ENCODE assay signal across 15 cellular contexts in genomic region chr1:192513697-192514096, GRCh38.
"Had no signal": no experiment of that assay in that cellular context is flagged by ENCODE, and none has a peak within 500 bp of the region (broad histone marks: within the 10 kb centered on the region; RNA-seq: fewer than 3 reads in every experiment).

No MANE protein-coding gene starts in this region.

- H3K27me3 ChIP-seq: colonic mucosa, stomach had no signal

- H3K27me3 Mint-ChIP-seq: activated CD4-positive, alpha-beta memory T cell treated with anti-CD3 and anti-CD28 coated beads, Interleukin-2, amount 10 ng/mL, durations not matched to agents 7 days and 5 days had no signal

- H3K9me3 ChIP-seq: colonic mucosa, lower lobe of right lung, mucosa of descending colon, stomach had no signal

- H3K36me3 ChIP-seq: colonic mucosa, lower lobe of right lung, stomach had no signal

- FAIRE-seq: urothelium cell line had no signal

- H3K27ac Mint-ChIP-seq: activated CD4-positive, alpha-beta memory T cell treated with anti-CD3 and anti-CD28 coated beads, Interleukin-2, amount 10 ng/mL, durations not matched to agents 7 days and 5 days; activated T-helper 1 cell treated with anti-CD3 and anti-CD28 coated beads, Interleukin-12 subunit alpha, Interleukin-12 subunit beta, Interleukin-2, Interleukin-4 antibody, amounts not matched to agents 30 ng/mL and 10 ng/mL and 1 ng/mL, durations not matched to agents 14 hours and 24 hours and 36 hours had no signal

- DNase-seq: activated CD4-positive, alpha-beta memory T cell treated with anti-CD3 and anti-CD28 coated beads, Interleukin-2, amount 10 ng/mL, durations not matched to agents 7 days and 5 days; activated CD8-positive, alpha-beta memory T cell treated with anti-CD3 and anti-CD28 coated beads, Interleukin-2, amount 50 U/mL, for 48 hours; activated naive CD4-positive, alpha-beta T cell treated with Interleukin-2 at 50 U/mL for 16 hours; colonic mucosa; effector memory CD4-positive, alpha-beta T cell; hypothalamus; lower lobe of right lung; mucosa of descending colon; stimulated activated CD4-positive, alpha-beta T cell treated with anti-CD3 and anti-CD28 coated beads, Interleukin-15, amount 100 ng/mL, for 24 hours; stimulated activated CD4-positive, alpha-beta T cell treated with anti-CD3 and anti-CD28 coated beads, Interleukin-4, amount 100 ng/mL, for 24 hours; stomach; SW 1271 had no signal

- H3K9me3 Mint-ChIP-seq: activated CD4-positive, alpha-beta memory T cell treated with anti-CD3 and anti-CD28 coated beads, Interleukin-2, amount 10 ng/mL, durations not matched to agents 7 days and 5 days; activated T-helper 1 cell treated with anti-CD3 and anti-CD28 coated beads, Interleukin-12 subunit alpha, Interleukin-12 subunit beta, Interleukin-2, Interleukin-4 antibody, amounts not matched to agents 30 ng/mL and 10 ng/mL and 1 ng/mL, durations not matched to agents 14 hours and 24 hours and 36 hours; nephron had no signal

- H3K4me1 ChIP-seq: colonic mucosa, lower lobe of right lung had no signal

- ATAC-seq: lower lobe of right lung, mucosa of descending colon had no signal

- H3K27ac ChIP-seq: colonic mucosa, lower lobe of right lung had no signal

- H3K4me3 Mint-ChIP-seq: activated CD4-positive, alpha-beta memory T cell treated with anti-CD3 and anti-CD28 coated beads, Interleukin-2, amount 10 ng/mL, durations not matched to agents 7 days and 5 days; activated T-helper 1 cell treated with anti-CD3 and anti-CD28 coated beads, Interleukin-12 subunit alpha, Interleukin-12 subunit beta, Interleukin-2, Interleukin-4 antibody, amounts not matched to agents 30 ng/mL and 10 ng/mL and 1 ng/mL, durations not matched to agents 14 hours and 24 hours and 36 hours; nephron had no signal

- H3K4me3 ChIP-seq: colonic mucosa, lower lobe of right lung, mucosa of descending colon, stomach had no signal
